In genomic region chr12:104604070-104604994, GRCh38 we compare ENCODE assay signal across 8 cellular contexts.
DNase-seq lines count a peak whose midpoint lies in the region; ATAC-seq, FAIRE-seq and TF ChIP-seq lines count a peak whose summit lies in the region.

No MANE protein-coding gene starts in this region.

- in situ Hi-C loops in brain microvascular endothelial cell (cut with HindIII; ENCODE audit: low pct_ligation_motif_present, low sequenced_read_pairs), result no loop called here

- no peak for TF ChIP-seq CTCF in brain microvascular endothelial cell (IDR thresholded peaks at IDR 0.05; ENCODE audit: low read depth, low read length, missing control alignments)
- TF ChIP-seq CTCF in kidney (IDR thresholded peaks at IDR 0.05; ENCODE audit: borderline replicate concordance, extremely low read depth, insufficient read depth), result no peak

- no peak overlapping the region for H3K9ac ChIP-seq in kidney (ENCODE audit: low read length in 2 of 2)

- H3K27ac ChIP-seq in brain microvascular endothelial cell (peak overlapping the region; percentile 80), kidney (ENCODE audit: low read depth in 2 of 2, low read length in 2 of 2) (no peak overlapping the region)

- H3K36me3 Mint-ChIP-seq in T-helper 1 cell treated with Interleukin-12 subunit alpha and Interleukin-12 subunit beta and Interleukin-4 antibody, amounts not matched to agents 30 μg/mL and 1 μg/mL, for 36 hours (ENCODE audit: low read depth), result peaks cover 31% of the 10 kb centered on the region

- no peaks in the 10 kb centered on the region for H3K27me3 Mint-ChIP-seq in T-helper 1 cell treated with Interleukin-12 subunit alpha and Interleukin-12 subunit beta and Interleukin-4 antibody, amounts not matched to agents 30 μg/mL and 1 μg/mL, for 36 hours (ENCODE audit: low read depth)

- ATAC-seq in GM19452 (IDR thresholded peaks at IDR 0.05; ENCODE audit: unreplicated experiment), result peak; percentile 79
- ATAC-seq in HG03469 (IDR thresholded peaks at IDR 0.05; ENCODE audit: unreplicated experiment), result peak; percentile 78

- FAIRE-seq in kidney (lab: Jason Lieb, UNC), result no peak

- H3K36me3 ChIP-seq in brain microvascular endothelial cell (replicated peaks) (no peaks in the 10 kb centered on the region), kidney (ENCODE audit: control insufficient read depth in 1 of 2, insufficient read depth in 2 of 2, low read length in 2 of 2) (no peaks in the 10 kb centered on the region)

- no peaks in the 10 kb centered on the region for H3K9me3 Mint-ChIP-seq in T-helper 1 cell treated with Interleukin-12 subunit alpha and Interleukin-12 subunit beta and Interleukin-4 antibody, amounts not matched to agents 30 μg/mL and 1 μg/mL, for 36 hours

- DNase-seq in AML-193 (lab: John Stamatoyannopoulos, UW) (peak; percentile 45 to 51), brain microvascular endothelial cell (peak; percentile 97), kidney (peak; percentile 89), NCI-H510A treated with DMSO at 0.1 percent for 48 hours (lab: John Stamatoyannopoulos, UW) (no peak)
- peak; percentile 56 for DNase-seq in stimulated activated CD4-positive, alpha-beta T cell treated with anti-CD3 and anti-CD28 coated beads, Interleukin-1b, Interleukin-23, amount 100 ng/mL, for 48 hours

- peaks cover under 1 to 2% of the 10 kb centered on the region in 2 donors for H3K4me1 ChIP-seq in kidney (ENCODE audit: control insufficient read depth in 1 of 2, insufficient read depth in 1 of 2, low read depth in 1 of 2, low read length in 2 of 2)

- H3K4me1 Mint-ChIP-seq in T-helper 1 cell treated with Interleukin-12 subunit alpha and Interleukin-12 subunit beta and Interleukin-4 antibody, amounts not matched to agents 30 μg/mL and 1 μg/mL, for 36 hours (ENCODE audit: low read depth), result peaks cover 61% of the 10 kb centered on the region

- peak overlapping the region; percentile 23 for H3K4me3 ChIP-seq in brain microvascular endothelial cell (ENCODE audit: low read depth, low read length)
- no peak overlapping the region for H3K4me3 ChIP-seq in kidney (ENCODE audit: low read length in 2 of 2)

- H3K4me3 Mint-ChIP-seq in T-helper 1 cell treated with Interleukin-12 subunit alpha and Interleukin-12 subunit beta and Interleukin-4 antibody, amounts not matched to agents 30 μg/mL and 1 μg/mL, for 36 hours, result peak overlapping the region; percentile 53

- intact Hi-C loops in kidney (cut with DNase I), result no loop called here

- no peaks in the 10 kb centered on the region for H3K9me3 ChIP-seq in kidney (ENCODE audit: control insufficient read depth in 1 of 2, low read length in 2 of 2)

- H3K27me3 ChIP-seq in brain microvascular endothelial cell (replicated peaks), result no peaks in the 10 kb centered on the region

- peak overlapping the region; percentile 85 for H3K27ac Mint-ChIP-seq in T-helper 1 cell treated with Interleukin-12 subunit alpha and Interleukin-12 subunit beta and Interleukin-4 antibody, amounts not matched to agents 30 μg/mL and 1 μg/mL, for 36 hours
